1 cellular context compared by ENCODE assay signal in the genomic region with DNA sequence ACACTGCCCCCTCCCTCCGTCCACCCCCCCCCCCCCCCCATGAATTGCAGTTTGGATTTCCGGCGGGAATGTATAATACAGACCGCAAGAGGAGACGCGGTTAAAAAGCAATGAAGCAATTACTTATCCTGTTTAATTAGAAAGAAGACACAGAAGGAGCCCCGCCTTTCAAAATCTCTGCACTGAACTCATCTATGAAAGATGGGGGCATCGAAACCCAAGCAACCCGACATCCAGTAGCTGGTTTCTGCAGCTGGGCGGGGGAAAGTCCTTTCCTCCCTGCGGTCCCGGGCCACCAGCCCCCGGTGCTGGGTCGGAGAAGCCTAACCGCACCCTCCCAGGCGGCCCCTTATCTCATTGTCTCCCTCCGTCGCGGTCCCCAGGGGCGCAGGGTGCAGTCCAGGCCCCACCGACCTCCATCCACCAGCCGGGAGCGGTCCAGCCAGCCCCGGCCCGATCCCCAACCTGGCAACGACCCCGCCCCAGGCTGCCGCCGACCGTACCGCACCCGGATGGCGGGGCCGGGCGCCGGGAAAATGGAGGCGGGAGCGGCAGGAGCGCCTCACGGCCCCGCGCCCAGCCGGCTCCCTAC.
TF ChIP-seq lines count a peak whose summit lies in the region.

No MANE protein-coding gene starts in this region.

TF ChIP-seq in HepG2, 621 proteins besides CTCF, POLR2A, EP300 and RAD21 (continued from another document and continues in another):
- TF ChIP-seq, protein P1, sequence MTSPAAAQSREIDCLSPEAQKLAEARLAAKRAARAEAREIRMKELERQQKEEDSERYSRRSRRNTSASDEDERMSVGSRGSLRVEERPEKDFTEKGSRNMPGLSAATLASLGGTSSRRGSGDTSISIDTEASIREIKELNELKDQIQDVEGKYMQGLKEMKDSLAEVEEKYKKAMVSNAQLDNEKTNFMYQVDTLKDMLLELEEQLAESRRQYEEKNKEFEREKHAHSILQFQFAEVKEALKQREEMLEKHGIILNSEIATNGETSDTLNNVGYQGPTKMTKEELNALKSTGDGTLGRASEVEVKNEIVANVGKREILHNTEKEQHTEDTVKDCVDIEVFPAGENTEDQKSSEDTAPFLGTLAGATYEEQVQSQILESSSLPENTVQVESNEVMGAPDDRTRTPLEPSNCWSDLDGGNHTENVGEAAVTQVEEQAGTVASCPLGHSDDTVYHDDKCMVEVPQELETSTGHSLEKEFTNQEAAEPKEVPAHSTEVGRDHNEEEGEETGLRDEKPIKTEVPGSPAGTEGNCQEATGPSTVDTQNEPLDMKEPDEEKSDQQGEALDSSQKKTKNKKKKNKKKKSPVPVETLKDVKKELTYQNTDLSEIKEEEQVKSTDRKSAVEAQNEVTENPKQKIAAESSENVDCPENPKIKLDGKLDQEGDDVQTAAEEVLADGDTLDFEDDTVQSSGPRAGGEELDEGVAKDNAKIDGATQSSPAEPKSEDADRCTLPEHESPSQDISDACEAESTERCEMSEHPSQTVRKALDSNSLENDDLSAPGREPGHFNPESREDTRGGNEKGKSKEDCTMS (CRISPR knock-in tag; conservative IDR thresholded peaks at IDR 0.05): no peak
- TF ChIP-seq, protein P2, sequence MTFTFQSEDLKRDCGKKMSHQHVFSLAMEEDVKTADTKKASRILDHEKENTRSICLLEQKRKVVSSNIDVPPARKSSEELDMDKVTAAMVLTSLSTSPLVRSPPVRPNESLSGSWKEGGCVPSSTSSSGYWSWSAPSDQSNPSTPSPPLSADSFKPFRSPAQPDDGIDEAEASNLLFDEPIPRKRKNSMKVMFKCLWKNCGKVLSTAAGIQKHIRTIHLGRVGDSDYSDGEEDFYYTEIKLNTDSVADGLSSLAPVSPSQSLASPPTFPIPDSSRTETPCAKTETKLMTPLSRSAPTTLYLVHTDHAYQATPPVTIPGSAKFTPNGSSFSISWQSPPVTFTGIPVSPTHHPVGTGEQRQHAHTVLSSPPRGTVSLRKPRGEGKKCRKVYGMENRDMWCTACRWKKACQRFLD (CRISPR knock-in tag; IDR thresholded peaks at IDR 0.05; ENCODE audit: borderline replicate concordance): 0 out of 2 replicates have a peak, but pooled peaks have one; percentile 24
- peak; percentile 96 for TF ChIP-seq GFI1 (CRISPR knock-in tag; IDR thresholded peaks at IDR 0.05; ENCODE audit: borderline replicate concordance)
- TF ChIP-seq DR1 (CRISPR knock-in tag; IDR thresholded peaks at IDR 0.05): no peak
- no peak for TF ChIP-seq HNRNPLL (IDR thresholded peaks at IDR 0.05; ENCODE audit: low read depth, low read length, poor library complexity, severe bottlenecking)
- TF ChIP-seq, protein P3, sequence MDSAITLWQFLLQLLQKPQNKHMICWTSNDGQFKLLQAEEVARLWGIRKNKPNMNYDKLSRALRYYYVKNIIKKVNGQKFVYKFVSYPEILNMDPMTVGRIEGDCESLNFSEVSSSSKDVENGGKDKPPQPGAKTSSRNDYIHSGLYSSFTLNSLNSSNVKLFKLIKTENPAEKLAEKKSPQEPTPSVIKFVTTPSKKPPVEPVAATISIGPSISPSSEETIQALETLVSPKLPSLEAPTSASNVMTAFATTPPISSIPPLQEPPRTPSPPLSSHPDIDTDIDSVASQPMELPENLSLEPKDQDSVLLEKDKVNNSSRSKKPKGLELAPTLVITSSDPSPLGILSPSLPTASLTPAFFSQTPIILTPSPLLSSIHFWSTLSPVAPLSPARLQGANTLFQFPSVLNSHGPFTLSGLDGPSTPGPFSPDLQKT (CRISPR knock-in tag; IDR thresholded peaks at IDR 0.05; ENCODE audit: borderline replicate concordance): no peak
- no peak for TF ChIP-seq KDM4B (CRISPR knock-in tag; IDR thresholded peaks at IDR 0.05)
- no peak for TF ChIP-seq TCF7L2 (IDR thresholded peaks at IDR 0.05; ENCODE audit: low read depth, low read length)
- TF ChIP-seq TBL1XR1 (IDR thresholded peaks at IDR 0.05; ENCODE audit: borderline replicate concordance, low read length, partially characterized antibody): no peak
- TF ChIP-seq HDAC2 (CRISPR knock-in tag; IDR thresholded peaks at IDR 0.05): no peak
- TF ChIP-seq HOXA5 (CRISPR knock-in tag; IDR thresholded peaks at IDR 0.05): no peak
- peak; percentile 74; the same call in 1 of the 2 replicates for TF ChIP-seq ZNF253 (CRISPR knock-in tag; IDR thresholded peaks at IDR 0.05; ENCODE audit: borderline replicate concordance)
- TF ChIP-seq ZNF891 (CRISPR knock-in tag; IDR thresholded peaks at IDR 0.05): 0 out of 2 replicates have a peak, but pooled peaks have one; percentile 33
- TF ChIP-seq, protein P4, sequence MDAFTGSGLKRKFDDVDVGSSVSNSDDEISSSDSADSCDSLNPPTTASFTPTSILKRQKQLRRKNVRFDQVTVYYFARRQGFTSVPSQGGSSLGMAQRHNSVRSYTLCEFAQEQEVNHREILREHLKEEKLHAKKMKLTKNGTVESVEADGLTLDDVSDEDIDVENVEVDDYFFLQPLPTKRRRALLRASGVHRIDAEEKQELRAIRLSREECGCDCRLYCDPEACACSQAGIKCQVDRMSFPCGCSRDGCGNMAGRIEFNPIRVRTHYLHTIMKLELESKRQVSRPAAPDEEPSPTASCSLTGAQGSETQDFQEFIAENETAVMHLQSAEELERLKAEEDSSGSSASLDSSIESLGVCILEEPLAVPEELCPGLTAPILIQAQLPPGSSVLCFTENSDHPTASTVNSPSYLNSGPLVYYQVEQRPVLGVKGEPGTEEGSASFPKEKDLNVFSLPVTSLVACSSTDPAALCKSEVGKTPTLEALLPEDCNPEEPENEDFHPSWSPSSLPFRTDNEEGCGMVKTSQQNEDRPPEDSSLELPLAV (CRISPR knock-in tag; conservative IDR thresholded peaks at IDR 0.05; ENCODE audit: low read depth): no peak
- TF ChIP-seq KLF6 (CRISPR knock-in tag; IDR thresholded peaks at IDR 0.05): no peak; the same call in 1 of the 2 replicates
- TF ChIP-seq, protein P5, sequence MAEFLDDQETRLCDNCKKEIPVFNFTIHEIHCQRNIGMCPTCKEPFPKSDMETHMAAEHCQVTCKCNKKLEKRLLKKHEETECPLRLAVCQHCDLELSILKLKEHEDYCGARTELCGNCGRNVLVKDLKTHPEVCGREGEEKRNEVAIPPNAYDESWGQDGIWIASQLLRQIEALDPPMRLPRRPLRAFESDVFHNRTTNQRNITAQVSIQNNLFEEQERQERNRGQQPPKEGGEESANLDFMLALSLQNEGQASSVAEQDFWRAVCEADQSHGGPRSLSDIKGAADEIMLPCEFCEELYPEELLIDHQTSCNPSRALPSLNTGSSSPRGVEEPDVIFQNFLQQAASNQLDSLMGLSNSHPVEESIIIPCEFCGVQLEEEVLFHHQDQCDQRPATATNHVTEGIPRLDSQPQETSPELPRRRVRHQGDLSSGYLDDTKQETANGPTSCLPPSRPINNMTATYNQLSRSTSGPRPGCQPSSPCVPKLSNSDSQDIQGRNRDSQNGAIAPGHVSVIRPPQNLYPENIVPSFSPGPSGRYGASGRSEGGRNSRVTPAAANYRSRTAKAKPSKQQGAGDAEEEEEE (CRISPR knock-in tag; IDR thresholded peaks at IDR 0.05; ENCODE audit: borderline replicate concordance): no peak
- TF ChIP-seq HNRNPK (IDR thresholded peaks at IDR 0.05; ENCODE audit: low read depth, low read length, poor library complexity, severe bottlenecking): peak; percentile 39
- TF ChIP-seq, protein P6, sequence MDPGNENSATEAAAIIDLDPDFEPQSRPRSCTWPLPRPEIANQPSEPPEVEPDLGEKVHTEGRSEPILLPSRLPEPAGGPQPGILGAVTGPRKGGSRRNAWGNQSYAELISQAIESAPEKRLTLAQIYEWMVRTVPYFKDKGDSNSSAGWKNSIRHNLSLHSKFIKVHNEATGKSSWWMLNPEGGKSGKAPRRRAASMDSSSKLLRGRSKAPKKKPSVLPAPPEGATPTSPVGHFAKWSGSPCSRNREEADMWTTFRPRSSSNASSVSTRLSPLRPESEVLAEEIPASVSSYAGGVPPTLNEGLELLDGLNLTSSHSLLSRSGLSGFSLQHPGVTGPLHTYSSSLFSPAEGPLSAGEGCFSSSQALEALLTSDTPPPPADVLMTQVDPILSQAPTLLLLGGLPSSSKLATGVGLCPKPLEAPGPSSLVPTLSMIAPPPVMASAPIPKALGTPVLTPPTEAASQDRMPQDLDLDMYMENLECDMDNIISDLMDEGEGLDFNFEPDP (CRISPR knock-in tag; conservative IDR thresholded peaks at IDR 0.05): no peak
- TF ChIP-seq, protein P7, sequence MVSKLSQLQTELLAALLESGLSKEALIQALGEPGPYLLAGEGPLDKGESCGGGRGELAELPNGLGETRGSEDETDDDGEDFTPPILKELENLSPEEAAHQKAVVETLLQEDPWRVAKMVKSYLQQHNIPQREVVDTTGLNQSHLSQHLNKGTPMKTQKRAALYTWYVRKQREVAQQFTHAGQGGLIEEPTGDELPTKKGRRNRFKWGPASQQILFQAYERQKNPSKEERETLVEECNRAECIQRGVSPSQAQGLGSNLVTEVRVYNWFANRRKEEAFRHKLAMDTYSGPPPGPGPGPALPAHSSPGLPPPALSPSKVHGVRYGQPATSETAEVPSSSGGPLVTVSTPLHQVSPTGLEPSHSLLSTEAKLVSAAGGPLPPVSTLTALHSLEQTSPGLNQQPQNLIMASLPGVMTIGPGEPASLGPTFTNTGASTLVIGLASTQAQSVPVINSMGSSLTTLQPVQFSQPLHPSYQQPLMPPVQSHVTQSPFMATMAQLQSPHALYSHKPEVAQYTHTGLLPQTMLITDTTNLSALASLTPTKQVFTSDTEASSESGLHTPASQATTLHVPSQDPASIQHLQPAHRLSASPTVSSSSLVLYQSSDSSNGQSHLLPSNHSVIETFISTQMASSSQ (IDR thresholded peaks at IDR 0.05; ENCODE audit: low read depth): no peak
- TF ChIP-seq, protein P7 (CRISPR knock-in tag; IDR thresholded peaks at IDR 0.05; ENCODE audit: borderline replicate concordance): peak; percentile 33; the same call in 1 of the 2 replicates
- no peak for TF ChIP-seq LCORL (IDR thresholded peaks at IDR 0.05)
- TF ChIP-seq LCORL (CRISPR knock-in tag; IDR thresholded peaks at IDR 0.05): peak; percentile 29; the same call in 1 of the 2 replicates
- TF ChIP-seq FOXP1 (IDR thresholded peaks at IDR 0.05): no peak
- TF ChIP-seq FOXP1 (CRISPR knock-in tag; IDR thresholded peaks at IDR 0.05): no peak
- TF ChIP-seq KMT2A (CRISPR knock-in tag; IDR thresholded peaks at IDR 0.05): peak; percentile 68; the same call in 1 of the 2 replicates
- no peak for TF ChIP-seq FOSL1 (CRISPR knock-in tag; IDR thresholded peaks at IDR 0.05; ENCODE audit: borderline replicate concordance)
- TF ChIP-seq MYNN (CRISPR knock-in tag; IDR thresholded peaks at IDR 0.05; ENCODE audit: low read depth): no peak
- no peak for TF ChIP-seq JARID2 (CRISPR knock-in tag; IDR thresholded peaks at IDR 0.05; ENCODE audit: insufficient replicate concordance)
- 0 out of 2 replicates have a peak, but pooled peaks have one; percentile 82 for TF ChIP-seq ZBTB42 (CRISPR knock-in tag; IDR thresholded peaks at IDR 0.05)
- TF ChIP-seq, protein P8, sequence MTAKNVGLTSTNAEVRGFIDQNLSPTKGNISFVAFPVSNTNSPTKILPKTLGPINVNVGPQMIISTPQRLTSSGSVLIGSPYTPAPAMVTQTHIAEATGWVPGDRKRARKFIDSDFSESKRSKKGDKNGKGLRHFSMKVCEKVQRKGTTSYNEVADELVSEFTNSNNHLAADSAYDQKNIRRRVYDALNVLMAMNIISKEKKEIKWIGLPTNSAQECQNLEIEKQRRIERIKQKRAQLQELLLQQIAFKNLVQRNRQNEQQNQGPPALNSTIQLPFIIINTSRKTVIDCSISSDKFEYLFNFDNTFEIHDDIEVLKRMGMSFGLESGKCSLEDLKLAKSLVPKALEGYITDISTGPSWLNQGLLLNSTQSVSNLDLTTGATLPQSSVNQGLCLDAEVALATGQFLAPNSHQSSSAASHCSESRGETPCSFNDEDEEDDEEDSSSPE (CRISPR knock-in tag; IDR thresholded peaks at IDR 0.05): 0 out of 2 replicates have a peak, but pooled peaks have one; percentile 3
- 0 out of 2 replicates have a peak, but pooled peaks have one; percentile 55 for TF ChIP-seq ZSCAN21 (CRISPR knock-in tag; IDR thresholded peaks at IDR 0.05; ENCODE audit: borderline replicate concordance)
- no peak for TF ChIP-seq KDM3A (CRISPR knock-in tag; IDR thresholded peaks at IDR 0.05; ENCODE audit: low read depth)
- TF ChIP-seq KDM6A (CRISPR knock-in tag; IDR thresholded peaks at IDR 0.05; ENCODE audit: low read depth): no peak
- TF ChIP-seq ZNF256 (CRISPR knock-in tag; conservative IDR thresholded peaks at IDR 0.05): 0 out of 2 replicates have a peak, but pooled peaks have one; percentile 17
- TF ChIP-seq NFATC3 (CRISPR knock-in tag; IDR thresholded peaks at IDR 0.05): no peak
- TF ChIP-seq IRF2 (CRISPR knock-in tag; IDR thresholded peaks at IDR 0.05): 0 out of 2 replicates have a peak, but pooled peaks have one; percentile 16
- TF ChIP-seq, protein P9, sequence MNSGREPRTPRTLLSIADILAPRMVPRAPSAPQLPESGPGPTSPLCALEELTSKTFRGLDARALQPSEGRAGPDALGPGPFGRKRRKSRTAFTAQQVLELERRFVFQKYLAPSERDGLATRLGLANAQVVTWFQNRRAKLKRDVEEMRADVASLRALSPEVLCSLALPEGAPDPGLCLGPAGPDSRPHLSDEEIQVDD (CRISPR knock-in tag; IDR thresholded peaks at IDR 0.05; ENCODE audit: borderline replicate concordance): no peak
